8 cellular contexts compared by ENCODE assay signal in the genomic region with DNA sequence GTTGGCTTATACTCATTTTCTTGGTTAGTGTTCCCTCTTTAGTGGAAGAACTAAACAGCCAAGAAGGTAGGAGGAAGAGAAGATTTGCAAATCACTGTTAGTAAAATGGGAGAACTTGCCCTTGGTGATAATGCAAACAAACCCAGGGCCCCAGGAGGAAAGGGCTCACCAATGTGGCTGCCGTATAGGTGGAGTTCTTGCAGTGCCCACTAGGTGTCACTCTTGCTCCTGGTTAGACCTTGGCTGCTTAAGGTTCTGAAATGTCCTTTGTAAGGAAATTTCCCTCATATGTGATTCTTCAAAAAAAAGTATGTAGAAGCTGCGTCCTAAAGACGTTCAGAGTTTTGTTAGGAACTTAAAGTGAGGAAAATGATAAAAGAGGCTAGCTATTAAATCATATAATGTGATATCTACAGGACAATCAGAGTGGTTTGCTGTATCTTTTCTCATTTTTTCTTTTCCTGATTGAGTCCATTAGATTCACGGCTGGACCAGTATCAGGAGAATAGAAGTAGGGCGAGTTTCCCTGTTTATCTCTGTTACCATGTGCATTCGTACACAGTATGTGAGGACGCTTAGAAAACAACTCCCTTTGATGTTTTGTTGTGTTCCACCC. TPM values are rescaled to one million over a fixed set of nuclear protein-coding genes. Genes with fewer than 3 reads are reported as not detected.
A peak's percentile ranks its signal among the peaks of the same experiment; 100 is the strongest.
DNase-seq lines count a peak whose midpoint lies in the region; ATAC-seq, FAIRE-seq and TF ChIP-seq lines count a peak whose summit lies in the region.

No MANE protein-coding gene starts in this region.

- peak; percentile 78 for FAIRE-seq in H54 (lab: Jason Lieb, UNC)

- H3K27ac ChIP-seq in MM.1S (ENCODE audit: low read length) (peak overlapping the region; percentile 4; the same call in 1 of the 2 replicates), right atrium auricular region (no peak overlapping the region), gastrocnemius medialis (peak overlapping the region in 3 of 4 donors; percentile 14 to 73 (median 66))

- peaks cover 5% of the 10 kb centered on the region for H3K36me3 ChIP-seq in GM06990 (ENCODE audit: control insufficient read depth, insufficient read depth, low read length)
- H3K36me3 ChIP-seq in MM.1S (replicated peaks; ENCODE audit: insufficient read depth, low read length): peaks cover 3% of the 10 kb centered on the region; the same call in 1 of the 2 replicates
- H3K36me3 ChIP-seq in adipocyte (ENCODE audit: control insufficient read depth, insufficient read depth, low read length, severe bottlenecking): peaks cover 57% of the 10 kb centered on the region
- peaks cover 48% of the 10 kb centered on the region for H3K36me3 ChIP-seq in right atrium auricular region
- peaks cover 0 to 10% of the 10 kb centered on the region in 2 donors for H3K36me3 ChIP-seq in gastrocnemius medialis

- peaks cover 11% of the 10 kb centered on the region; the same call in 1 of the 2 replicates for H3F3A ChIP-seq in MM.1S (ENCODE audit: insufficient read depth, low read length)

- H3K27me3 ChIP-seq in GM06990 (replicated peaks; ENCODE audit: control insufficient read depth, insufficient read depth, low read length): no peaks in the 10 kb centered on the region
- H3K27me3 ChIP-seq in MM.1S (replicated peaks; ENCODE audit: insufficient read depth, low read length): no peaks in the 10 kb centered on the region
- H3K27me3 ChIP-seq in adipocyte (replicated peaks; ENCODE audit: control insufficient read depth, insufficient read depth, low read length): no peaks in the 10 kb centered on the region
- no peaks in the 10 kb centered on the region for H3K27me3 ChIP-seq in right atrium auricular region
- H3K27me3 ChIP-seq in gastrocnemius medialis: no peaks in the 10 kb centered on the region

- peak; percentile 32 for DNase-seq in GM06990 (ENCODE audit: extremely low read depth, insufficient read length)
- DNase-seq in H54 (ENCODE audit: insufficient read length, low spot score): peak; percentile 47
- DNase-seq in MM.1S: peak; percentile 79
- DNase-seq in SW480 (ENCODE audit: low spot score): peak; percentile 49
- peak; percentile 83 for DNase-seq in adipocyte (ENCODE audit: low read depth)
- peak; percentile 80 for DNase-seq in right atrium auricular region (ENCODE audit: low spot score)
- peak in 1 of 2 donors; percentile 52 for DNase-seq in gastrocnemius medialis
- no peak for DNase-seq in 8988T

- H3K79me2 ChIP-seq in MM.1S (ENCODE audit: low read length): peaks cover 4% of the 10 kb centered on the region; the same call in 1 of the 2 replicates

- ATAC-seq in gastrocnemius medialis: peak in 1 of 2 donors; percentile 35

- TF ChIP-seq CTCF in GM06990 (IDR thresholded peaks at IDR 0.05; ENCODE audit: insufficient read depth, low read length, poor library complexity, severe bottlenecking): peak; percentile 85
- TF ChIP-seq CTCF in MM.1S (IDR thresholded peaks at IDR 0.05; ENCODE audit: low read length): peak; percentile 95
- peak; percentile 79 to 94 for TF ChIP-seq CTCF in right atrium auricular region (IDR thresholded peaks at IDR 0.05)
- TF ChIP-seq CTCF in gastrocnemius medialis (IDR thresholded peaks at IDR 0.05 in 4 of 5, conservative IDR thresholded peaks at IDR 0.05 in 1 of 5): peak; percentile 73 to 92 (median 77)

- H3K4me1 ChIP-seq in MM.1S (ENCODE audit: low read length) (peaks cover 23% of the 10 kb centered on the region), adipocyte (ENCODE audit: control insufficient read depth, insufficient read depth, low read length) (peaks cover 25% of the 10 kb centered on the region), right atrium auricular region (peaks cover 0 to 26% of the 10 kb centered on the region in 2 donors), gastrocnemius medialis (peaks cover 12 to 26% of the 10 kb centered on the region in 2 donors)

- H3K4me3 ChIP-seq in GM06990 (replicated peaks; ENCODE audit: low read depth, low read length) (no peak overlapping the region), MM.1S (ENCODE audit: low read length) (no peak overlapping the region), adipocyte (ENCODE audit: low read length) (no peak overlapping the region), right atrium auricular region (no peak overlapping the region), gastrocnemius medialis (no peak overlapping the region)

- no peaks in the 10 kb centered on the region for H4K20me1 ChIP-seq in MM.1S (ENCODE audit: insufficient read depth, low read length)

- no peak for TF ChIP-seq POLR2A in H54 (IDR thresholded peaks at IDR 0.05; ENCODE audit: low read depth, low read length)
- no peak for TF ChIP-seq POLR2A in gastrocnemius medialis (IDR thresholded peaks at IDR 0.05)

- H3K9ac ChIP-seq in MM.1S (ENCODE audit: low read length) (no peak overlapping the region), adipocyte (ENCODE audit: low read length) (no peak overlapping the region)

- H2AFZ ChIP-seq in MM.1S (ENCODE audit: low read length): no peak overlapping the region

- H3K9me3 ChIP-seq in MM.1S (replicated peaks; ENCODE audit: insufficient read depth, low read length) (no peaks in the 10 kb centered on the region), adipocyte (ENCODE audit: control insufficient read depth, low read length) (peaks cover 11% of the 10 kb centered on the region), right atrium auricular region (peaks cover 0 to 2% of the 10 kb centered on the region in 2 donors), gastrocnemius medialis (no peaks in the 10 kb centered on the region)

- in situ Hi-C loops in gastrocnemius medialis (cut with MboI; ENCODE audit: low sequenced_read_pairs in 4 of 4): no loop called here

- intact Hi-C loops in gastrocnemius medialis (cut with DNase I; ENCODE audit: low total_unique reads): loop anchor here (10.0 kb wide), 1 partner anchor 135 kb away; no protein-coding TSS in a partner anchor

- H3K4me2 ChIP-seq in MM.1S (ENCODE audit: low read depth, low read length): no peak overlapping the region

- H3K9me2 ChIP-seq in MM.1S (replicated peaks; ENCODE audit: insufficient read depth, low read length): no peaks in the 10 kb centered on the region

RNA-seq across cellular contexts. Expression of gene RPIA, which starts 48.6 kb away (rescaled TPM):
- total RNA-seq in right atrium auricular region (1 to 10 TPM; 4.2 to 5.1 TPM), gastrocnemius medialis (1 to 10 TPM; 3.3 to 6.8 (median 5.9) TPM)

Comparison
In these comparisons a context has a peak if more than half of its experiments do, and no peak if none do; other contexts are left out.
1. H3K27ac ChIP-seq: peak in MM.1S (single experiment) and gastrocnemius medialis (3 of 4); none in right atrium auricular region (0 of 2).
2. Peak in every context shown above with its lines, with median percentiles within 50 percentile points of each other: CTCF ChIP-seq.